ENCODE assay signal across 9 cellular contexts in genomic region chr6:33633084-33633461, GRCh38. TPM values are rescaled to one million over a fixed set of nuclear protein-coding genes. Genes with fewer than 3 reads are reported as not detected.
DNase-seq lines count a peak whose midpoint lies in the region; ATAC-seq and TF ChIP-seq lines count a peak whose summit lies in the region.
"Had no signal": no experiment of that assay in that cellular context is flagged by ENCODE, and none has a peak within 500 bp of the region (broad histone marks: within the 10 kb centered on the region; RNA-seq: fewer than 3 reads in every experiment).

No MANE protein-coding gene starts in this region.

- H3K27ac Mint-ChIP-seq in central memory CD8-positive, alpha-beta T cell (ENCODE audit: low read depth) = peak overlapping the region; percentile 73
- H3K27ac Mint-ChIP-seq in natural killer cell = peak overlapping the region; percentile 88 to 89

- peaks cover 6% of the 10 kb centered on the region for H3K4me1 ChIP-seq in BE2C

- peaks cover 19% of the 10 kb centered on the region for H3K36me3 Mint-ChIP-seq in central memory CD8-positive, alpha-beta T cell (ENCODE audit: insufficient read depth)
- H3K36me3 Mint-ChIP-seq in natural killer cell = no peaks in the 10 kb centered on the region

- TF ChIP-seq CTCF in BE2C (IDR thresholded peaks at IDR 0.05; ENCODE audit: low read depth, low read length) (no peak), natural killer cell (IDR thresholded peaks at IDR 0.05) (no peak)

- H3K27me3 Mint-ChIP-seq in central memory CD8-positive, alpha-beta T cell = no peaks in the 10 kb centered on the region
- H3K27me3 Mint-ChIP-seq in natural killer cell (ENCODE audit: low read depth in 2 of 2) = no peaks in the 10 kb centered on the region

- H3K9me3 Mint-ChIP-seq in central memory CD8-positive, alpha-beta T cell = no peaks in the 10 kb centered on the region
- no peaks in the 10 kb centered on the region for H3K9me3 Mint-ChIP-seq in natural killer cell

- DNase-seq in BE2C (no peak), natural killer cell (no peak), GM03348 (ENCODE audit: low spot score) (no peak), activated gamma-delta T cell treated with Interleukin-2 at 50 U/mL for 16 hours (no peak)
- DNase-seq in central memory CD8-positive, alpha-beta T cell (ENCODE audit: low spot score in 2 of 2) = no peak
- DNase-seq: SHP77 treated with DMSO at 0.1 percent for 48 hours had no signal

- H3K4me3 Mint-ChIP-seq in central memory CD8-positive, alpha-beta T cell = peak overlapping the region; percentile 92
- peak overlapping the region; percentile 87 for H3K4me3 Mint-ChIP-seq in natural killer cell

- intact Hi-C loops in natural killer cell (cut with micrococcal nuclease) = no loop called here

- peaks cover 62% of the 10 kb centered on the region for H3K4me1 Mint-ChIP-seq in central memory CD8-positive, alpha-beta T cell
- H3K4me1 Mint-ChIP-seq in natural killer cell = peaks cover 48 to 60% of the 10 kb centered on the region in 2 donors

- H3K4me3 ChIP-seq in BE2C (ENCODE audit: low read depth, low read length) = peak overlapping the region; percentile 12

- H3K36me3 ChIP-seq in BE2C = no peaks in the 10 kb centered on the region

- H3K9me3 ChIP-seq in BE2C = no peaks in the 10 kb centered on the region

- ATAC-seq in HG03439 (IDR thresholded peaks at IDR 0.05; ENCODE audit: unreplicated experiment) (peak; percentile 4), natural killer cell (peak in 1 of 3 donors; percentile 31), GM18517 (IDR thresholded peaks at IDR 0.05; ENCODE audit: unreplicated experiment) (no peak), GM19452 (IDR thresholded peaks at IDR 0.05; ENCODE audit: unreplicated experiment) (no peak)
- ATAC-seq in central memory CD8-positive, alpha-beta T cell (replicated peaks; ENCODE audit: extremely low read depth, poor library complexity, severe bottlenecking) = peak; percentile 11

- peaks cover 12% of the 10 kb centered on the region for H3K27me3 ChIP-seq in BE2C

RNA-seq across cellular contexts. Expression of gene ITPR3, which starts 12.0 kb away (rescaled TPM):
- 0.09 TPM for polyA plus RNA-seq in BE2C (2012; ENCODE audit: insufficient read depth, insufficient read length, low read depth)
- 10 to 100 TPM; 45.5 to 66.7 (median 46.0) TPM for total RNA-seq in natural killer cell

RNA-seq across cellular contexts. Expression of gene BAK1, which starts 53.0 kb away (rescaled TPM):
- 47.1 TPM for polyA plus RNA-seq in BE2C (2012; ENCODE audit: insufficient read depth, insufficient read length, low read depth)
- 10 to 100 TPM; 36.3 to 49.8 (median 40.7) TPM for total RNA-seq in natural killer cell

Comparison
In these comparisons a context has a peak if more than half of its experiments do, and no peak if none do; other contexts are left out.
1. ATAC-seq: peak in HG03439 (single experiment) and central memory CD8-positive, alpha-beta T cell (single experiment); none in GM18517 (single experiment) and GM19452 (single experiment).